22 cellular contexts compared by ENCODE assay signal in the genomic region with DNA sequence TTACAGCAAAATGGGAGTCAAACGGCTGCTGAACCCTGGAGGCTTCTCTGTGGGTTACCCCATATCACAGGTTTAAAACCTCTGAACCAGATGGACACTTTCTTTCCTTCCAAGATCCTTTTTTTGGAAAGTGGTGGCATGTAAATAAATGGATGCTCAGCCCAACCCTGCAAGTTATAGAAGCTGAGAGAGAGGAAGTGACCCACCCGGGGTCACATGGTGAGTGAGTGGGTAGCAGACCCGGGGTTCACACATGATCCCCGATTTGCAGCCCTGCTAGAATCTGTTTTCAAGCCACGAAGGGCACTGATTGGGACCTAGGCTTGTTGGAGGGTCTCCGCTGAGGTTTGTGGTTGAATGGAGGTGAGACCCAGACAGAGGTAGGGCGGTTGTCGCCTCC. TPM values are rescaled to one million over a fixed set of nuclear protein-coding genes. Genes with fewer than 3 reads are reported as not detected.
DNase-seq lines count a peak whose midpoint lies in the region; ATAC-seq, FAIRE-seq and TF ChIP-seq lines count a peak whose summit lies in the region.
"Had no signal": no experiment of that assay in that cellular context is flagged by ENCODE, and none has a peak within 500 bp of the region (broad histone marks: within the 10 kb centered on the region; RNA-seq: fewer than 3 reads in every experiment).

No MANE protein-coding gene starts in this region.

- H3K4me1 Mint-ChIP-seq in memory B cell, result peaks cover 11% of the 10 kb centered on the region
- H3K4me1 Mint-ChIP-seq in effector memory CD8-positive, alpha-beta T cell (ENCODE audit: low read depth in 2 of 2), result no peaks in the 10 kb centered on the region
- H3K4me1 Mint-ChIP-seq: CD4-positive, alpha-beta memory T cell had no signal

- peak overlapping the region; percentile 65 for H3K27ac ChIP-seq in cingulate gyrus (ENCODE audit: low read depth, low read length)

- in situ Hi-C loops in GM13977 (cut with MboI; ENCODE audit: low pct_unique_long_range_greater_than_20kb, low sequenced_read_pairs, unreplicated experiment), result no loop called here

- H3K27me3 Mint-ChIP-seq in memory B cell, result no peaks in the 10 kb centered on the region
- H3K27me3 Mint-ChIP-seq in effector memory CD8-positive, alpha-beta T cell, result peaks cover 45 to 75% of the 10 kb centered on the region in 2 donors

- H3K36me3 Mint-ChIP-seq in memory B cell, result peaks cover 2% of the 10 kb centered on the region
- H3K36me3 Mint-ChIP-seq in effector memory CD8-positive, alpha-beta T cell (ENCODE audit: insufficient read depth), result no peaks in the 10 kb centered on the region
- H3K36me3 Mint-ChIP-seq: CD4-positive, alpha-beta memory T cell had no signal

- no peak for TF ChIP-seq CTCF in GM13977 (IDR thresholded peaks at IDR 0.05; ENCODE audit: extremely low read depth, insufficient read depth, missing control alignments)

- TF ChIP-seq POLR2A in GM12891 (IDR thresholded peaks at IDR 0.05; ENCODE audit: low read depth, low read length), result no peak

- peak overlapping the region; percentile 14 for H3K4me3 Mint-ChIP-seq in memory B cell
- no peak overlapping the region for H3K4me3 Mint-ChIP-seq in effector memory CD8-positive, alpha-beta T cell

- FAIRE-seq in GM12891 (lab: Jason Lieb, UNC), result no peak
- FAIRE-seq: GM19239, H54 had no signal

- H3K27ac Mint-ChIP-seq in memory B cell, result no peak overlapping the region
- no peak overlapping the region for H3K27ac Mint-ChIP-seq in effector memory CD8-positive, alpha-beta T cell
- H3K27ac Mint-ChIP-seq: CD4-positive, alpha-beta memory T cell had no signal

- ATAC-seq in memory B cell (ENCODE audit: low read depth) (peak; percentile 75), HG02852 (IDR thresholded peaks at IDR 0.05; ENCODE audit: unreplicated experiment) (no peak)
- ATAC-seq in effector memory CD8-positive, alpha-beta T cell (replicated peaks), result no peak

- no peaks in the 10 kb centered on the region for H3K9me3 Mint-ChIP-seq in memory B cell
- H3K9me3 Mint-ChIP-seq in effector memory CD8-positive, alpha-beta T cell, result no peaks in the 10 kb centered on the region
- H3K9me3 Mint-ChIP-seq: CD4-positive, alpha-beta memory T cell had no signal

- DNase-seq in GM12891 (ENCODE audit: insufficient read length, low spot score) (no peak), memory B cell (ENCODE audit: low spot score in 2 of 2) (no peak), GM13977 (ENCODE audit: low spot score) (no peak)
- DNase-seq in stimulated activated CD4-positive, alpha-beta T cell treated with anti-CD3 and anti-CD28 coated beads, Interleukin-2, amount 100 ng/mL, for 24 hours, result no peak
- no peak for DNase-seq in effector memory CD8-positive, alpha-beta T cell
- DNase-seq: CD4-positive, alpha-beta memory T cell; COR-L47; DMS53; NCI-H1092; NCI-H1417 treated with DMSO at 0.1 percent for 48 hours; NCI-H1694 treated with DMSO at 0.1 percent for 48 hours; NCI-H2081; NCI-H2171; NCI-H226; NCI-H510A; NCI-H69; RPMI8226; SHP77 had no signal

TF ChIP-seq in GM12891, 5 proteins besides CTCF, POLR2A, EP300 and RAD21:
- TF ChIP-seq SPI1 (IDR thresholded peaks at IDR 0.05; ENCODE audit: low read depth, low read length), result peak; percentile 77
- TF ChIP-seq TAF1 (IDR thresholded peaks at IDR 0.05; ENCODE audit: low read depth, low read length), result no peak
TF ChIP-seq in GM12891: peak in this region for 1.

RNA-seq across cellular contexts. Expression of gene SIRPA, which starts 32.0 kb away (rescaled TPM):
- 3.3 TPM for polyA plus RNA-seq in GM12891 (2012; ENCODE audit: low read depth, missing spikeins)
- polyA plus RNA-seq: CD4-positive, alpha-beta memory T cell had no signal
